In the genomic region with DNA sequence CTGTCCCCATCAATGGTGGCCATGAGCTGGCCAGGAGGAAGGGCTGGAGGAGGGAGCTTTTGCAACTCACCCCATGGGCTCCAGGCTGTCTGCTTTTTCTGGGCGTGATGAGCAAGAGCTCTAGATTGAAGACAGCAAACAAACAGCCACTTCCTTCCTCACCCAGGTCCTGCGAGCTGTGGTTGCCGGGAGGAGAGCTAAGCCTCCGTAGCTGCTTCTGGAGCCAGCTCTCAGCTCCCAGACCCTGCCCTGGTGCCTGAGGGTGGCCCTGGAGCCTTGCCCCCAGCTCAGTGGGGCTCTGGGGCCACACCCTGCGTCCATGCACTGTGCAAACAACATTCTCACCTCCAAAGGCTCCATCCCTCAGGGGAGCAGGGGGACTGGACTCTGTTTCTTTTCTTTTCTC, we compare ENCODE assay signal across 9 cellular contexts. TPM values are rescaled to one million over a fixed set of nuclear protein-coding genes. Genes with fewer than 3 reads are reported as not detected.
DNase-seq lines count a peak whose midpoint lies in the region; ATAC-seq and TF ChIP-seq lines count a peak whose summit lies in the region.
"Had no signal": no experiment of that assay in that cellular context is flagged by ENCODE, and none has a peak within 500 bp of the region (broad histone marks: within the 10 kb centered on the region; RNA-seq: fewer than 3 reads in every experiment).

No MANE protein-coding gene starts in this region.

- peaks cover 4% of the 10 kb centered on the region for H3K36me3 ChIP-seq in CD4-positive, CD25-positive, alpha-beta regulatory T cell (ENCODE audit: control insufficient read depth, insufficient read depth, low read length)
- H3K36me3 ChIP-seq in PC-3 (ENCODE audit: low read depth, low read length) (no peaks in the 10 kb centered on the region), right lobe of liver (no peaks in the 10 kb centered on the region), SJCRH30 (no peaks in the 10 kb centered on the region)

- WGBS in right lobe of liver (ENCODE audit: insufficient coverage, low coverage, low lambda C conversion rate, missing lambda C conversion rate): 0% methylated on average over 2 of the region's 5 CpGs

- CTCF ChIA-PET in PC-3 (lab: Charles Lee): interaction anchor here (0.5 to 1.3 kb wide), 3 partner anchors 9 to 37 kb away, joined by 5 to 22 read pairs (median 6); no protein-coding TSS in a partner anchor

- no peak for TF ChIP-seq POLR2A in right lobe of liver (IDR thresholded peaks at IDR 0.05)

- peak overlapping the region; percentile 80 to 92 (median 88) for H3K4me3 Mint-ChIP-seq in CD4-positive, CD25-positive, alpha-beta regulatory T cell

- peak overlapping the region; percentile 56 for H3K4me2 ChIP-seq in PC-3 (ENCODE audit: low read length)

- DNase-seq in CD4-positive, CD25-positive, alpha-beta regulatory T cell: peak; percentile 11 to 85 (median 59)
- DNase-seq in PC-3: peak; percentile 87
- DNase-seq in activated effector memory CD4-positive, alpha-beta T cell treated with anti-CD3 and anti-CD28 coated beads, Interleukin-2, amount 50 U/mL, for 16 hours: peak; percentile 82
- DNase-seq in right lobe of liver: peak in 2 of 3 donors; percentile 59 to 74
- DNase-seq in 8988T: no peak
- no peak for DNase-seq in SJCRH30

- TF ChIP-seq CTCF in PC-3 (conservative IDR thresholded peaks at IDR 0.05; ENCODE audit: low read depth, low read length) (no peak), right lobe of liver (IDR thresholded peaks at IDR 0.05) (no peak)

- no peaks in the 10 kb centered on the region for H3K27me3 Mint-ChIP-seq in CD4-positive, CD25-positive, alpha-beta regulatory T cell

- ATAC-seq in CD4-positive, CD25-positive, alpha-beta regulatory T cell (ENCODE audit: low read depth in 2 of 2): peak; percentile 75 to 78
- ATAC-seq in PC-3 (peak; percentile 89), right lobe of liver (peak; percentile 57 to 70 (median 64)), GM19035 (IDR thresholded peaks at IDR 0.05; ENCODE audit: unreplicated experiment) (no peak), HG02642 (IDR thresholded peaks at IDR 0.05; ENCODE audit: poor library complexity, unreplicated experiment) (no peak)

- H3K9me3 Mint-ChIP-seq in CD4-positive, CD25-positive, alpha-beta regulatory T cell: peaks cover 0 to 4% (median 0%) of the 10 kb centered on the region in 7 donors

- peak overlapping the region; percentile 90 to 97 (median 96) for H3K27ac Mint-ChIP-seq in CD4-positive, CD25-positive, alpha-beta regulatory T cell

- POLR2A ChIA-PET in PC-3 (lab: Charles Lee; ENCODE audit: unreplicated experiment): interaction anchor here (1.6 kb wide), 1 partner anchor 57 kb away, joined by 8 read pairs; the partner anchor contains the start of gene ZNF414

- peaks cover 15% of the 10 kb centered on the region for H3K36me3 Mint-ChIP-seq in CD4-positive, CD25-positive, alpha-beta regulatory T cell

- peaks cover 79% of the 10 kb centered on the region for H3K4me1 ChIP-seq in CD4-positive, CD25-positive, alpha-beta regulatory T cell (ENCODE audit: control insufficient read depth, insufficient read depth, low read length, poor library complexity, severe bottlenecking)
- H3K4me1 ChIP-seq in PC-3 (ENCODE audit: insufficient read depth, low read length) (peaks cover 31% of the 10 kb centered on the region), right lobe of liver (no peaks in the 10 kb centered on the region), SJCRH30 (peaks cover 3% of the 10 kb centered on the region; the same call in 1 of the 2 replicates)

- H3F3A ChIP-seq in PC-3 (ENCODE audit: low read length, unreplicated experiment): no peaks in the 10 kb centered on the region

- peaks cover 18 to 86% (median 53%) of the 10 kb centered on the region in 4 donors for H3K4me1 Mint-ChIP-seq in CD4-positive, CD25-positive, alpha-beta regulatory T cell

- no peaks in the 10 kb centered on the region for H3K27me3 ChIP-seq in CD4-positive, CD25-positive, alpha-beta regulatory T cell (ENCODE audit: control insufficient read depth, insufficient read depth, low read length)
- no peaks in the 10 kb centered on the region for H3K27me3 ChIP-seq in PC-3 (ENCODE audit: low read length)
- H3K27me3 ChIP-seq in right lobe of liver: no peaks in the 10 kb centered on the region
- H3K27me3 ChIP-seq in SJCRH30: no peaks in the 10 kb centered on the region

- H3K79me2 ChIP-seq in PC-3 (ENCODE audit: low read length): no peaks in the 10 kb centered on the region

- H3K9ac ChIP-seq in PC-3 (ENCODE audit: low read length): no peak overlapping the region

- no peaks in the 10 kb centered on the region for H4K20me1 ChIP-seq in PC-3 (ENCODE audit: low read length)

- H3K27ac ChIP-seq in CD4-positive, CD25-positive, alpha-beta regulatory T cell (ENCODE audit: insufficient read depth, low read length, poor library complexity, severe bottlenecking): peak overlapping the region; percentile 71
- peak overlapping the region; percentile 12 for H3K27ac ChIP-seq in PC-3 (ENCODE audit: low read length)
- peak overlapping the region in 1 of 3 donors; percentile 45 for H3K27ac ChIP-seq in right lobe of liver
- no peak overlapping the region for H3K27ac ChIP-seq in SJCRH30

- H3K9me2 ChIP-seq in PC-3 (replicated peaks; ENCODE audit: low read length): no peaks in the 10 kb centered on the region

- intact Hi-C loops in PC-3 (cut with micrococcal nuclease) (no loop called here), right lobe of liver (cut with DNase I) (no loop called here)

- peak overlapping the region; percentile 77 for H3K4me3 ChIP-seq in CD4-positive, CD25-positive, alpha-beta regulatory T cell (ENCODE audit: low read depth, low read length)
- H3K4me3 ChIP-seq in PC-3 (ENCODE audit: low read length): peak overlapping the region; percentile 6; the same call in 1 of the 2 replicates
- peak overlapping the region in 1 of 3 donors; percentile 1 for H3K4me3 ChIP-seq in right lobe of liver
- no peak overlapping the region for H3K4me3 ChIP-seq in SJCRH30

- H2AFZ ChIP-seq in PC-3 (ENCODE audit: low read length): peak overlapping the region; percentile 3; the same call in 1 of the 2 replicates

- no peaks in the 10 kb centered on the region for H3K9me3 ChIP-seq in CD4-positive, CD25-positive, alpha-beta regulatory T cell (ENCODE audit: control insufficient read depth in 2 of 2, low read length in 2 of 2)
- H3K9me3 ChIP-seq in PC-3 (ENCODE audit: low read length): no peaks in the 10 kb centered on the region
- no peaks in the 10 kb centered on the region for H3K9me3 ChIP-seq in right lobe of liver
- no peaks in the 10 kb centered on the region for H3K9me3 ChIP-seq in SJCRH30 (replicated peaks)

- no TSS peak for BruUV-seq in PC-3 (replicated peaks; lab: Mats Ljungman, UMichigan)

RNA-seq across cellular contexts. Expression of gene MYO1F, which starts 6.2 kb away (rescaled TPM):
- total RNA-seq in CD4-positive, CD25-positive, alpha-beta regulatory T cell: 289 TPM
- polyA plus RNA-seq in CD4-positive, CD25-positive, alpha-beta regulatory T cell: 10 to 100 TPM; 45.3 to 79.3 (median 61.5) TPM
- total RNA-seq in PC-3 (2014; rRNA removed) (2.0 TPM in 1 of 2 replicates, not detected in the other), right lobe of liver (10 to 100 TPM in 4 of 6 experiments, 1 to 10 TPM in 2; 7.9 to 21.5 (median 10.2) TPM)
- total RNA-seq in SJCRH30 (2014; rRNA removed; shearing (Covaris generic)): 0.04 TPM in 1 of 2 replicates, not detected in the other

RNA-seq across cellular contexts. Expression of gene ADAMTS10, which starts 39.5 kb away (rescaled TPM):
- total RNA-seq in CD4-positive, CD25-positive, alpha-beta regulatory T cell: 17.9 TPM
- 1 to 10 TPM in 1 of 4 donors, under 1 TPM in 3; 0.42 to 1.2 (median 0.52) TPM for polyA plus RNA-seq in CD4-positive, CD25-positive, alpha-beta regulatory T cell
- total RNA-seq in PC-3 (2014; rRNA removed): 1.2 TPM in 1 of 2 replicates, not detected in the other
- 10 to 100 TPM in 3 of 6 experiments, 1 to 10 TPM in 3; 5.0 to 12.2 (median 9.3) TPM for total RNA-seq in right lobe of liver
- not detected in 2 replicates for total RNA-seq in SJCRH30 (2014; rRNA removed; shearing (Covaris generic))

RNA-seq across cellular contexts. Expression of gene ZNF414, which starts 57.0 kb away (rescaled TPM):
- 35.1 TPM for total RNA-seq in CD4-positive, CD25-positive, alpha-beta regulatory T cell
- polyA plus RNA-seq in CD4-positive, CD25-positive, alpha-beta regulatory T cell: 10 to 100 TPM in 3 of 4 donors, 1 to 10 TPM in 1; 9.7 to 15.0 (median 12.6) TPM
- total RNA-seq in PC-3 (2014; rRNA removed) (4.6 and 4.7 TPM in 2 replicates), right lobe of liver (10 to 100 TPM in 4 of 6 experiments, 1 to 10 TPM in 2; 9.5 to 17.4 (median 11.9) TPM)
- total RNA-seq in SJCRH30 (2014; rRNA removed; shearing (Covaris generic)): 3.1 and 4.7 TPM in 2 replicates

RNA-seq across cellular contexts. Expression of gene NFILZ, which starts 59.4 kb away (rescaled TPM):
- total RNA-seq in CD4-positive, CD25-positive, alpha-beta regulatory T cell: not detected
- polyA plus RNA-seq in CD4-positive, CD25-positive, alpha-beta regulatory T cell: not detected
- total RNA-seq in PC-3 (2014; rRNA removed): not detected in 2 replicates
- total RNA-seq in right lobe of liver: not detected
- not detected in 2 replicates for total RNA-seq in SJCRH30 (2014; rRNA removed; shearing (Covaris generic))
- total RNA-seq: pulmonary artery endothelial cell had no signal

Comparison
In these comparisons a context has a peak if more than half of its experiments do, and no peak if none do; other contexts are left out.
1. ATAC-seq: peak in CD4-positive, CD25-positive, alpha-beta regulatory T cell (2 of 2), PC-3 (single experiment) and right lobe of liver (4 of 4); none in GM19035 (single experiment) and HG02642 (single experiment).
2. DNase-seq: peak in CD4-positive, CD25-positive, alpha-beta regulatory T cell (3 of 3), PC-3 (single experiment), activated effector memory CD4-positive, alpha-beta T cell treated with anti-CD3 and anti-CD28 coated beads, Interleukin-2, amount 50 U/mL, for 16 hours (single experiment) and right lobe of liver (2 of 3); none in 8988T (single experiment) and SJCRH30 (0 of 2).
3. RNA of gene MYO1F, which starts 6.2 kb away (total RNA-seq): 289 TPM in CD4-positive, CD25-positive, alpha-beta regulatory T cell (single experiment); 7.9 to 21.5 TPM in right lobe of liver, 2.0 TPM in PC-3 and 0.04 TPM in SJCRH30; every median in the first group is over 10 times any median in the second.